Comparison of ENCODE assay signal across 12 cellular contexts in genomic region chr15:26391556-26392229, GRCh38.
"Had no signal": no experiment of that assay in that cellular context is flagged by ENCODE, and none has a peak within 500 bp of the region (broad histone marks: within the 10 kb centered on the region; RNA-seq: fewer than 3 reads in every experiment).

No MANE protein-coding gene starts in this region.

- H3K4me1 Mint-ChIP-seq: memory B cell had no signal

- FAIRE-seq: astrocyte, pancreas had no signal

- ATAC-seq: activated T-cell treated with anti-CD3 and anti-CD28 coated beads, Interleukin-2, amount 50 U/mL, for 4 hours; stimulated activated naive CD8-positive, alpha-beta T cell treated with anti-CD3 and anti-CD28 coated beads, Interleukin-15, Interleukin-2, amounts not matched to agents 100 U/mL and 50 U/mL, for 24 hours had no signal

- DNase-seq: activated CD4-positive, alpha-beta T cell treated with anti-CD3 and anti-CD28 coated beads, Interleukin-2, amount 50 U/mL, for 4 hours; activated CD4-positive, CD25-positive, alpha-beta regulatory T cell treated with anti-CD3 and anti-CD28 coated beads, Interleukin-2, amount 50 U/mL, for 72 hours; activated T-cell treated with anti-CD3 and anti-CD28 coated beads, Interleukin-2, amount 50 U/mL, for 4 hours; glutamatergic neuron; pancreas; stimulated activated CD4-positive, alpha-beta T cell treated with anti-CD3 and anti-CD28 coated beads, Interleukin-4, amount 100 ng/mL, for 1 hour; stimulated activated CD8-positive, alpha-beta memory T cell treated with anti-CD3 and anti-CD28 coated beads, Interleukin-4, amount 100 ng/mL, for 48 hours; stimulated activated naive CD8-positive, alpha-beta T cell treated with anti-CD3 and anti-CD28 coated beads, Interleukin-15, Interleukin-2, amounts not matched to agents 100 U/mL and 50 U/mL, for 24 hours; upper lobe of left lung had no signal

- H3K36me3 Mint-ChIP-seq: memory B cell had no signal

- H3K9me3 Mint-ChIP-seq: memory B cell had no signal

- H3K27ac Mint-ChIP-seq: memory B cell; T-helper 2 cell treated with Interferon-gamma antibody and Interleukin-4, amounts not matched to agents 5 μg/mL and 100 μg/mL, for 36 hours had no signal

- H3K4me3 Mint-ChIP-seq: activated T-cell treated with anti-CD3 and anti-CD28 coated beads, Interleukin-2, amount 50 U/mL, for 4 hours; memory B cell; T-helper 2 cell treated with Interferon-gamma antibody and Interleukin-4, amounts not matched to agents 5 μg/mL and 100 μg/mL, for 36 hours had no signal

- H3K27me3 Mint-ChIP-seq: memory B cell had no signal
